Comparison of ENCODE assay signal across 29 cellular contexts in genomic region chr2:108947271-108947907, GRCh38. TPM values are rescaled to one million over a fixed set of nuclear protein-coding genes. Genes with fewer than 3 reads are reported as not detected.
"Had no signal": no experiment of that assay in that cellular context is flagged by ENCODE, and none has a peak within 500 bp of the region (broad histone marks: within the 10 kb centered on the region; RNA-seq: fewer than 3 reads in every experiment).

No MANE protein-coding gene starts in this region.

- H3K27ac ChIP-seq: coronary artery, dorsolateral prefrontal cortex, epithelial cell of prostate, gastrocnemius medialis, heart right ventricle, left lung, lower lobe of right lung had no signal

- FAIRE-seq: colon, endometrium, islet of Langerhans, keratinocyte had no signal

- H3K4me1 ChIP-seq: gastrocnemius medialis, left lung, lower lobe of right lung had no signal

- H3K9me3 ChIP-seq: gastrocnemius medialis had no signal

- H3K36me3 ChIP-seq: gastrocnemius medialis, heart right ventricle, left lung, lower lobe of right lung had no signal

- DNase-seq: dermis blood vessel endothelial cell; dorsolateral prefrontal cortex; effector CD4-positive, alpha-beta T cell; effector memory CD8-positive, alpha-beta T cell; endodermal cell; erythroblast; esophagus squamous epithelium; foreskin fibroblast; foreskin melanocyte; gastrocnemius medialis; glutamatergic neuron; heart right ventricle; hippocampal formation; left cardiac atrium; left lung; left ventricle myocardium superior; lower lobe of right lung; mesenchymal stem cell; midbrain; naive thymus-derived CD4-positive, alpha-beta T cell had no signal

- H3K27me3 ChIP-seq: dorsolateral prefrontal cortex, esophagus squamous epithelium, gastrocnemius medialis, heart right ventricle, left lung had no signal

- ATAC-seq: effector memory CD8-positive, alpha-beta T cell; esophagus mucosa; gastrocnemius medialis; heart right ventricle; left cardiac atrium; left lung; left ventricle myocardium superior; lower lobe of right lung; naive thymus-derived CD4-positive, alpha-beta T cell had no signal

- H3K4me3 ChIP-seq: coronary artery, dorsolateral prefrontal cortex, esophagus squamous epithelium, gastrocnemius medialis, heart right ventricle, left lung, lower lobe of right lung had no signal

RNA-seq across cellular contexts. Expression of gene EDAR, which starts 41.6 kb away (rescaled TPM):
- total RNA-seq: dermis blood vessel endothelial cell, endodermal cell, gastrocnemius medialis, glomerular endothelial cell, left ventricle myocardium superior, lung microvascular endothelial cell had no signal
- polyA plus RNA-seq: heart right ventricle had no signal
